8 cellular contexts compared by ENCODE assay signal in genomic region chr3:139388961-139389551, GRCh38. TPM values are rescaled to one million over a fixed set of nuclear protein-coding genes. Genes with fewer than 3 reads are reported as not detected.
DNase-seq lines count a peak whose midpoint lies in the region; ATAC-seq and TF ChIP-seq lines count a peak whose summit lies in the region.

No MANE protein-coding gene starts in this region.

- intact Hi-C loops in IMR-90 (cut with micrococcal nuclease): loop anchor here (5.0 kb wide), 1 partner anchor 37 kb away; no protein-coding TSS in a partner anchor

- dilution Hi-C loops in IMR-90 (cut with HindIII; ENCODE audit: low sequenced_read_pairs, unreplicated experiment): no loop called here

- peak; percentile 12 to 13 for ATAC-seq in CD4-positive, CD25-positive, alpha-beta regulatory T cell (ENCODE audit: low read depth in 2 of 2)
- peak; percentile 36 for ATAC-seq in GM19438 (IDR thresholded peaks at IDR 0.05; ENCODE audit: low read depth, unreplicated experiment)
- ATAC-seq in IMR-90 (ENCODE audit: low read depth): no peak

- peak overlapping the region; percentile 94 to 100 (median 98) for H3K27ac Mint-ChIP-seq in CD4-positive, CD25-positive, alpha-beta regulatory T cell
- H3K27ac Mint-ChIP-seq in activated naive CD8-positive, alpha-beta T cell: peak overlapping the region; percentile 96

- BruUV-seq in IMR-90 (replicated peaks; lab: Mats Ljungman, UMichigan): TSS peak; percentile 60

- peak in 1 of 3 donors; percentile 55 for DNase-seq in CD4-positive, CD25-positive, alpha-beta regulatory T cell
- DNase-seq in IMR-90 (no peak), iPS DF 6.9 (ENCODE audit: low read depth, low spot score) (no peak), NCI-H1694 treated with DMSO at 0.1 percent for 48 hours (lab: John Stamatoyannopoulos, UW) (no peak)
- DNase-seq in stimulated activated CD4-positive, alpha-beta T cell treated with anti-CD3 and anti-CD28 coated beads, Interleukin-15, amount 100 ng/mL, for 24 hours: peak; percentile 40
- DNase-seq in NK-92 treated with Interleukin-12 subunit alpha and Interleukin-12 subunit beta, amount 100 ng/mL, for 24 hours (lab: John Stamatoyannopoulos, UW): no peak

- H2AFZ ChIP-seq in IMR-90 (replicated peaks; ENCODE audit: low read length, poor library complexity): peak overlapping the region; percentile 97

- peaks cover 2 to 19% of the 10 kb centered on the region in 2 experiments; a peak in 2 of 4 replicates for H3K79me1 ChIP-seq in IMR-90 (ENCODE audit: low read depth in 1 of 2, low read length in 2 of 2)

- no peak for TF ChIP-seq RAD21 in IMR-90 (IDR thresholded peaks at IDR 0.05; ENCODE audit: low read length)

- peak overlapping the region; percentile 99 for H2AK9ac ChIP-seq in IMR-90 (replicated peaks; ENCODE audit: low read depth, low read length, poor library complexity)

- H3K23ac ChIP-seq in IMR-90 (ENCODE audit: low read depth, low read length): peak overlapping the region; percentile 94; the same call in 1 of the 2 replicates

- peak overlapping the region; percentile 93 for H3K4ac ChIP-seq in IMR-90 (ENCODE audit: low read depth, low read length)

- H3K36me3 Mint-ChIP-seq in CD4-positive, CD25-positive, alpha-beta regulatory T cell: no peaks in the 10 kb centered on the region
- H3K36me3 Mint-ChIP-seq in activated naive CD8-positive, alpha-beta T cell: no peaks in the 10 kb centered on the region

- no peak for TF ChIP-seq CTCF in IMR-90 (conservative IDR thresholded peaks at IDR 0.05; ENCODE audit: low read depth, low read length)

- H3K56ac ChIP-seq in IMR-90 (ENCODE audit: extremely low read depth, insufficient read depth, low read length): peak overlapping the region; percentile 88

- peaks cover 29% of the 10 kb centered on the region for H3K4me1 ChIP-seq in CD4-positive, CD25-positive, alpha-beta regulatory T cell (ENCODE audit: control insufficient read depth, insufficient read depth, low read length, poor library complexity, severe bottlenecking)
- H3K4me1 ChIP-seq in IMR-90 (ENCODE audit: control insufficient read depth, insufficient read depth, low read length) (peaks cover 1% of the 10 kb centered on the region), iPS DF 6.9 (ENCODE audit: control insufficient read depth, insufficient read depth, low read length) (no peaks in the 10 kb centered on the region)

- H3K4me3 Mint-ChIP-seq in CD4-positive, CD25-positive, alpha-beta regulatory T cell: peak overlapping the region; percentile 97 to 99 (median 98)
- peak overlapping the region; percentile 99 for H3K4me3 Mint-ChIP-seq in activated naive CD8-positive, alpha-beta T cell

- H3K4me3 ChIP-seq in CD4-positive, CD25-positive, alpha-beta regulatory T cell (ENCODE audit: low read depth, low read length): peak overlapping the region; percentile 99
- H3K4me3 ChIP-seq in IMR-90 (ENCODE audit: insufficient read depth, low read depth, low read length) (peak overlapping the region; percentile 72), iPS DF 6.9 (ENCODE audit: low read length) (peak overlapping the region; percentile 92)

- H3K9ac ChIP-seq in IMR-90 (ENCODE audit: low read depth, low read length): peak overlapping the region; percentile 95

- CTCF ChIA-PET in IMR-90 (lab: Yijun Ruan, JAX): no interaction called here

- H4K20me1 ChIP-seq in IMR-90 (ENCODE audit: insufficient read depth, low read length): peaks cover 42% of the 10 kb centered on the region

- H3K4me1 Mint-ChIP-seq in CD4-positive, CD25-positive, alpha-beta regulatory T cell: peaks cover 29 to 59% (median 41%) of the 10 kb centered on the region in 4 donors
- peaks cover 54% of the 10 kb centered on the region for H3K4me1 Mint-ChIP-seq in activated naive CD8-positive, alpha-beta T cell (ENCODE audit: low read depth)

- peak overlapping the region; percentile 96 for H3K14ac ChIP-seq in IMR-90 (replicated peaks; ENCODE audit: low read depth, low read length)

- H3K9me3 Mint-ChIP-seq in CD4-positive, CD25-positive, alpha-beta regulatory T cell: peaks cover 0 to 1% (median 0%) of the 10 kb centered on the region in 7 donors
- H3K9me3 Mint-ChIP-seq in activated naive CD8-positive, alpha-beta T cell (ENCODE audit: low read depth): no peaks in the 10 kb centered on the region

- peak overlapping the region; percentile 87 for H3K27ac ChIP-seq in CD4-positive, CD25-positive, alpha-beta regulatory T cell (ENCODE audit: insufficient read depth, low read length, poor library complexity, severe bottlenecking)
- H3K27ac ChIP-seq in IMR-90 (ENCODE audit: insufficient read depth, low read length) (peak overlapping the region; percentile 91), iPS DF 6.9 (ENCODE audit: low read length) (no peak overlapping the region)

- 0% methylated on average over 12 of the region's 21 CpGs; no CpG with 5 or more reads in 1 of the 2 experiments for WGBS in IMR-90 (ENCODE audit: extremely low coverage in 2 of 2, insufficient read length in 1 of 2), 2 experiments
- no CpG with 5 or more reads among the region's 21 CpGs for WGBS in iPS DF 6.9 (ENCODE audit: insufficient coverage, insufficient read length)

- peak overlapping the region; percentile 83 for H2AK5ac ChIP-seq in IMR-90 (ENCODE audit: low read depth, low read length)

- no peaks in the 10 kb centered on the region for H3K27me3 ChIP-seq in CD4-positive, CD25-positive, alpha-beta regulatory T cell (ENCODE audit: control insufficient read depth, insufficient read depth, low read length)
- H3K27me3 ChIP-seq in IMR-90 (ENCODE audit: control insufficient read depth, insufficient read depth, low read length) (no peaks in the 10 kb centered on the region), iPS DF 6.9 (ENCODE audit: control insufficient read depth, insufficient read depth, low read length) (no peaks in the 10 kb centered on the region)

- peak overlapping the region; percentile 72 to 96 for H4K8ac ChIP-seq in IMR-90 (ENCODE audit: low read depth in 2 of 2, low read length in 2 of 2)

- no peak overlapping the region for H2BK15ac ChIP-seq in IMR-90 (ENCODE audit: low read depth, low read length)

- in situ Hi-C loops in IMR-90 (cut with MboI; ENCODE audit: low sequenced_read_pairs): loop anchor here (5.0 kb wide), 1 partner anchor 42 kb away; no protein-coding TSS in a partner anchor

- H3K4me2 ChIP-seq in IMR-90 (ENCODE audit: low read depth, low read length): peak overlapping the region; percentile 90; the same call in 1 of the 2 replicates

- POLR2A ChIA-PET in IMR-90 (lab: Charles Lee; ENCODE audit: unreplicated experiment): interaction anchor here (1.0 kb wide), 1 partner anchor 26 kb away, joined by 3 read pairs; no protein-coding TSS in a partner anchor

- peak overlapping the region; percentile 36 for H2BK120ac ChIP-seq in IMR-90 (ENCODE audit: low read depth, low read length)

- peak overlapping the region; percentile 50; the same call in 1 of the 2 replicates for H4K5ac ChIP-seq in IMR-90 (ENCODE audit: low read depth, low read length)

- H3K18ac ChIP-seq in IMR-90 (ENCODE audit: low read depth, low read length): peak overlapping the region; percentile 45

- H2BK20ac ChIP-seq in IMR-90 (ENCODE audit: low read depth, low read length): no peak overlapping the region

- H3K9me3 ChIP-seq in CD4-positive, CD25-positive, alpha-beta regulatory T cell (ENCODE audit: control insufficient read depth in 2 of 2, low read length in 2 of 2): no peaks in the 10 kb centered on the region
- H3K9me3 ChIP-seq in IMR-90 (ENCODE audit: control insufficient read depth, insufficient read depth, low read length): no peaks in the 10 kb centered on the region
- H3K9me3 ChIP-seq in iPS DF 6.9 (ENCODE audit: control insufficient read depth, insufficient read depth, low read length): no peaks in the 10 kb centered on the region

- peak overlapping the region; percentile 87 for H2BK5ac ChIP-seq in IMR-90 (ENCODE audit: low read depth, low read length, poor library complexity, severe bottlenecking)

- H3K27me3 Mint-ChIP-seq in CD4-positive, CD25-positive, alpha-beta regulatory T cell: peaks cover 11% of the 10 kb centered on the region
- no peaks in the 10 kb centered on the region for H3K27me3 Mint-ChIP-seq in activated naive CD8-positive, alpha-beta T cell

- TF ChIP-seq POLR2A in IMR-90 (IDR thresholded peaks at IDR 0.05; ENCODE audit: low read depth, low read length): no peak; the same call in 1 of the 2 replicates

- H4K91ac ChIP-seq in IMR-90 (ENCODE audit: insufficient read depth, low read depth, low read length): peak overlapping the region; percentile 89

- 0 out of 2 replicates have a peak, but pooled peaks cover 3% of the 10 kb centered on the region for H3K9me1 ChIP-seq in IMR-90 (ENCODE audit: insufficient read depth, low read length)

- peaks cover 3% of the 10 kb centered on the region for H3K36me3 ChIP-seq in CD4-positive, CD25-positive, alpha-beta regulatory T cell (ENCODE audit: control insufficient read depth, insufficient read depth, low read length)
- H3K36me3 ChIP-seq in IMR-90 (ENCODE audit: control insufficient read depth, insufficient read depth, low read length) (no peaks in the 10 kb centered on the region), iPS DF 6.9 (ENCODE audit: control insufficient read depth, insufficient read depth, low read length) (no peaks in the 10 kb centered on the region)

TF ChIP-seq in IMR-90, 13 proteins besides CTCF, POLR2A, EP300 and RAD21 (continues in another document):
- TF ChIP-seq, protein P1, sequence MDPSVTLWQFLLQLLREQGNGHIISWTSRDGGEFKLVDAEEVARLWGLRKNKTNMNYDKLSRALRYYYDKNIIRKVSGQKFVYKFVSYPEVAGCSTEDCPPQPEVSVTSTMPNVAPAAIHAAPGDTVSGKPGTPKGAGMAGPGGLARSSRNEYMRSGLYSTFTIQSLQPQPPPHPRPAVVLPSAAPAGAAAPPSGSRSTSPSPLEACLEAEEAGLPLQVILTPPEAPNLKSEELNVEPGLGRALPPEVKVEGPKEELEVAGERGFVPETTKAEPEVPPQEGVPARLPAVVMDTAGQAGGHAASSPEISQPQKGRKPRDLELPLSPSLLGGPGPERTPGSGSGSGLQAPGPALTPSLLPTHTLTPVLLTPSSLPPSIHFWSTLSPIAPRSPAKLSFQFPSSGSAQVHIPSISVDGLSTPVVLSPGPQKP (IDR thresholded peaks at IDR 0.05; ENCODE audit: borderline replicate concordance, low read depth, low read length): no peak
- no peak; the same call in 1 of the 2 replicates for TF ChIP-seq CHD1 (IDR thresholded peaks at IDR 0.05; ENCODE audit: low read depth, low read length)
- no peak for TF ChIP-seq NFE2L2 (IDR thresholded peaks at IDR 0.05; ENCODE audit: low read depth, low read length)

RNA-seq across cellular contexts. Expression of gene COPB2, which starts 0.4 kb away (rescaled TPM):
- total RNA-seq in CD4-positive, CD25-positive, alpha-beta regulatory T cell: 32.7 TPM
- 10 to 100 TPM; 63.6 to 80.6 (median 71.1) TPM for polyA plus RNA-seq in CD4-positive, CD25-positive, alpha-beta regulatory T cell
- 363 and 549 TPM in 2 replicates for total RNA-seq in IMR-90 (2012; rRNA removed)
- 140 and 179 TPM in 2 replicates for polyA plus RNA-seq in IMR-90 (2012; rRNA removed)
- 39.4 and 54.6 TPM in 2 replicates for polyA plus RNA-seq in IMR-90 (2012; cell fraction: cytosol; rRNA removed)
- polyA plus RNA-seq in IMR-90 (2012; cell fraction: nucleus; rRNA removed; ENCODE audit: low replicate concordance): 33.3 and 219 TPM in 2 replicates

RNA-seq across cellular contexts. Expression of gene MRPS22, which starts 45.2 kb away (rescaled TPM):
- total RNA-seq in CD4-positive, CD25-positive, alpha-beta regulatory T cell: 29.8 TPM
- polyA plus RNA-seq in CD4-positive, CD25-positive, alpha-beta regulatory T cell: 10 to 100 TPM; 36.5 to 55.2 (median 47.0) TPM
- total RNA-seq in IMR-90 (2012; rRNA removed): 72.4 and 94.4 TPM in 2 replicates
- 51.3 and 54.5 TPM in 2 replicates for polyA plus RNA-seq in IMR-90 (2012; rRNA removed)
- polyA plus RNA-seq in IMR-90 (2012; cell fraction: cytosol; rRNA removed): 30.7 and 37.9 TPM in 2 replicates
- polyA plus RNA-seq in IMR-90 (2012; cell fraction: nucleus; rRNA removed; ENCODE audit: low replicate concordance): 22.1 and 37.3 TPM in 2 replicates

Comparison
In these comparisons a context has a peak if more than half of its experiments do, and no peak if none do; other contexts are left out.
1. RNA of gene COPB2, which starts 0.4 kb away (total RNA-seq): 363 to 549 TPM in IMR-90; 32.7 TPM in CD4-positive, CD25-positive, alpha-beta regulatory T cell (single experiment); every median in the first group is over 10 times any median in the second.
2. Peak in every context shown above with its lines, with median percentiles within 50 percentile points of each other: H3K4me3 ChIP-seq.